Comparison of ENCODE assay signal across 8 cellular contexts in genomic region chr4:118351851-118352827, GRCh38. TPM values are rescaled to one million over a fixed set of nuclear protein-coding genes. Genes with fewer than 3 reads are reported as not detected.
DNase-seq lines count a peak whose midpoint lies in the region; ATAC-seq, FAIRE-seq and TF ChIP-seq lines count a peak whose summit lies in the region.

No MANE protein-coding gene starts in this region.

- H4K20me1 ChIP-seq in keratinocyte (ENCODE audit: control insufficient read depth, extremely low read depth, insufficient read depth, low read length), result no peaks in the 10 kb centered on the region

- intact Hi-C loops in MCF 10A (cut with micrococcal nuclease), result loop anchor here (1.0 kb wide), 1 partner anchor 66 kb away; no protein-coding TSS in a partner anchor

- peak; percentile 21 for DNase-seq in activated naive CD4-positive, alpha-beta T cell treated with anti-CD3 and anti-CD28 coated beads, Interleukin-2, amount 10 ng/mL, durations not matched to agents 7 days and 5 days
- DNase-seq in activated naive CD4-positive, alpha-beta T cell treated with anti-CD3 and anti-CD28 coated beads, Interleukin-2, amount 50 U/mL, for 16 hours, result no peak
- DNase-seq in NCI-H69 (lab: John Stamatoyannopoulos, UW), result peak; percentile 86
- DNase-seq in MCF 10A (ENCODE audit: unreplicated experiment), result peak; percentile 46
- DNase-seq in keratinocyte (ENCODE audit: low read depth, low spot score), result no peak
- peak; percentile 13 to 14 for DNase-seq in stimulated activated naive CD8-positive, alpha-beta T cell treated with anti-CD3 and anti-CD28 coated beads, Interleukin-15, amount 100 ng/mL, for 72 hours
- DNase-seq in medulla oblongata (ENCODE audit: extremely low spot score), result no peak

- H3K79me2 ChIP-seq in keratinocyte (ENCODE audit: control insufficient read depth, insufficient read depth, low read length), result peaks cover 3% of the 10 kb centered on the region

- peak; percentile 17 for ATAC-seq in HG02852 (IDR thresholded peaks at IDR 0.05; ENCODE audit: unreplicated experiment)
- peak; percentile 55 for ATAC-seq in stimulated activated naive CD8-positive, alpha-beta T cell treated with anti-CD3 and anti-CD28 coated beads, Interleukin-15, amount 100 ng/mL, for 72 hours

- H2AFZ ChIP-seq in keratinocyte (ENCODE audit: control insufficient read depth, low read length), result peak overlapping the region; percentile 75

- no peaks in the 10 kb centered on the region for H3K9me1 ChIP-seq in keratinocyte (ENCODE audit: control insufficient read depth, extremely low read depth, insufficient read depth, low read length)

- H3K4me2 ChIP-seq in keratinocyte (ENCODE audit: control insufficient read depth, extremely low read depth, insufficient read depth, low read depth, low read length), result peak overlapping the region; percentile 75

- POLR2A ChIA-PET in MCF 10A (lab: Yijun Ruan, JAX), result interaction anchor here (0.7 to 3.8 kb wide), 9 partner anchors 11 to 153 kb away, joined by 3 to 23 read pairs (median 7); no protein-coding TSS in a partner anchor

- H3K4me3 Mint-ChIP-seq in activated naive CD4-positive, alpha-beta T cell treated with anti-CD3 and anti-CD28 coated beads, Interleukin-2, amount 10 ng/mL, durations not matched to agents 7 days and 5 days, result peak overlapping the region; percentile 57
- peak overlapping the region; percentile 81 for H3K4me3 Mint-ChIP-seq in MCF 10A (ENCODE audit: unreplicated experiment)
- H3K4me3 Mint-ChIP-seq in stimulated activated naive CD8-positive, alpha-beta T cell treated with anti-CD3 and anti-CD28 coated beads, Interleukin-15, amount 100 ng/mL, for 72 hours, result peak overlapping the region; percentile 59 to 66

- H3K4me3 ChIP-seq in keratinocyte (ENCODE audit: control insufficient read depth in 2 of 3, extremely low read depth in 1 of 3, insufficient read depth in 2 of 3, low read depth in 1 of 3, low read length in 3 of 3), result peak overlapping the region; percentile 68 to 81 (median 76)

- dilution Hi-C loops in keratinocyte (cut with MboI; ENCODE audit: extremely low pct_ligation_motif_present, low sequenced_read_pairs), result no loop called here

- peak overlapping the region; percentile 75 for H3K9ac ChIP-seq in keratinocyte (ENCODE audit: control insufficient read depth, extremely low read depth, insufficient read depth, low read length)

- H3K36me3 Mint-ChIP-seq in activated naive CD4-positive, alpha-beta T cell treated with anti-CD3 and anti-CD28 coated beads, Interleukin-2, amount 10 ng/mL, durations not matched to agents 7 days and 5 days, result no peaks in the 10 kb centered on the region
- no peaks in the 10 kb centered on the region for H3K36me3 Mint-ChIP-seq in MCF 10A (ENCODE audit: insufficient read depth, unreplicated experiment)

- no peaks in the 10 kb centered on the region for H3K9me3 ChIP-seq in keratinocyte (ENCODE audit: control insufficient read depth, low read depth, low read length)

- CTCF ChIA-PET in activated naive CD4-positive, alpha-beta T cell treated with anti-CD3 and anti-CD28 coated beads, Interleukin-2, amount 10 ng/mL, durations not matched to agents 7 days and 5 days (lab: Charles Lee), result interaction anchor here (0.7 to 2.3 kb wide), 3 partner anchors 10 to 70 kb away, joined by 3 to 10 read pairs (median 6); no protein-coding TSS in a partner anchor
- CTCF ChIA-PET in MCF 10A (lab: Yijun Ruan, JAX), result interaction anchor here (0.7 to 4.7 kb wide), 25 partner anchors 8 to 343 kb away, joined by 3 to 31 read pairs (median 4); no protein-coding TSS in a partner anchor

- no peak overlapping the region for H3K27ac Mint-ChIP-seq in activated naive CD4-positive, alpha-beta T cell treated with anti-CD3 and anti-CD28 coated beads, Interleukin-2, amount 10 ng/mL, durations not matched to agents 7 days and 5 days
- no peak overlapping the region for H3K27ac Mint-ChIP-seq in MCF 10A (ENCODE audit: low read depth, unreplicated experiment)
- H3K27ac Mint-ChIP-seq in stimulated activated naive CD8-positive, alpha-beta T cell treated with anti-CD3 and anti-CD28 coated beads, Interleukin-15, amount 100 ng/mL, for 72 hours, result no peak overlapping the region

- TF ChIP-seq CTCF in MCF 10A (IDR thresholded peaks at IDR 0.05; ENCODE audit: unreplicated experiment) (no peak), keratinocyte (optimal IDR thresholded peaks at IDR 0.05 in 1 of 3, IDR thresholded peaks at IDR 0.05 in 1 of 3, conservative IDR thresholded peaks at IDR 0.05 in 1 of 3; ENCODE audit: extremely low read depth in 1 of 3, insufficient read depth in 2 of 3, low read length in 3 of 3) (no peak)

- BruUV-seq in MCF 10A (replicated peaks; lab: Mats Ljungman, UMichigan), result no TSS peak

- H3K4me1 Mint-ChIP-seq in activated naive CD4-positive, alpha-beta T cell treated with anti-CD3 and anti-CD28 coated beads, Interleukin-2, amount 10 ng/mL, durations not matched to agents 7 days and 5 days, result peaks cover 13% of the 10 kb centered on the region
- H3K4me1 Mint-ChIP-seq in MCF 10A (ENCODE audit: insufficient read depth, unreplicated experiment), result peaks cover 20% of the 10 kb centered on the region
- peaks cover 18% of the 10 kb centered on the region for H3K4me1 Mint-ChIP-seq in stimulated activated naive CD8-positive, alpha-beta T cell treated with anti-CD3 and anti-CD28 coated beads, Interleukin-15, amount 100 ng/mL, for 72 hours

- H3K9me3 Mint-ChIP-seq in activated naive CD4-positive, alpha-beta T cell treated with anti-CD3 and anti-CD28 coated beads, Interleukin-2, amount 10 ng/mL, durations not matched to agents 7 days and 5 days, result no peaks in the 10 kb centered on the region
- H3K9me3 Mint-ChIP-seq in MCF 10A (ENCODE audit: unreplicated experiment), result no peaks in the 10 kb centered on the region
- H3K9me3 Mint-ChIP-seq in stimulated activated naive CD8-positive, alpha-beta T cell treated with anti-CD3 and anti-CD28 coated beads, Interleukin-15, amount 100 ng/mL, for 72 hours, result no peaks in the 10 kb centered on the region

- H3K27ac ChIP-seq in keratinocyte (ENCODE audit: control insufficient read depth, insufficient read depth, low read length), result peak overlapping the region; percentile 18

- no peaks in the 10 kb centered on the region for H3K27me3 ChIP-seq in keratinocyte (ENCODE audit: control insufficient read depth, extremely low read depth, insufficient read depth, low read length)

- H3K4me1 ChIP-seq in keratinocyte (ENCODE audit: control insufficient read depth, extremely low read depth, insufficient read depth, low read length), result peaks cover 9% of the 10 kb centered on the region

- FAIRE-seq in keratinocyte (lab: Jason Lieb, UNC), result peak; percentile 5

- peaks cover 74% of the 10 kb centered on the region for H3K27me3 Mint-ChIP-seq in activated naive CD4-positive, alpha-beta T cell treated with anti-CD3 and anti-CD28 coated beads, Interleukin-2, amount 10 ng/mL, durations not matched to agents 7 days and 5 days
- no peaks in the 10 kb centered on the region for H3K27me3 Mint-ChIP-seq in MCF 10A (ENCODE audit: insufficient read depth, unreplicated experiment)
- peaks cover 89% of the 10 kb centered on the region for H3K27me3 Mint-ChIP-seq in stimulated activated naive CD8-positive, alpha-beta T cell treated with anti-CD3 and anti-CD28 coated beads, Interleukin-15, amount 100 ng/mL, for 72 hours

- no peaks in the 10 kb centered on the region for H3K36me3 ChIP-seq in keratinocyte (ENCODE audit: control insufficient read depth in 2 of 2, extremely low read depth in 1 of 2, insufficient read depth in 2 of 2, low read length in 2 of 2)

RNA-seq across cellular contexts. Expression of gene PRSS12, which starts 0.7 kb away (rescaled TPM):
- total RNA-seq in MCF 10A (2022), result 8.9 and 10.7 TPM in 2 replicates
- polyA plus RNA-seq in keratinocyte, result 12.5 to 21.6 TPM (median 16.6 TPM) in 3 replicates
- polyA plus RNA-seq in keratinocyte (2011; ENCODE audit: low read depth), result 14.4 TPM
- 9.7 and 10.5 TPM in 2 replicates for polyA plus RNA-seq in keratinocyte (2011; cell fraction: cytosol; rRNA removed)
- polyA plus RNA-seq in keratinocyte (2011; cell fraction: nucleus; rRNA removed), result 26.5 and 34.1 TPM in 2 replicates
- polyA plus RNA-seq in keratinocyte (2012; ENCODE audit: low replicate concordance), result 11.2 and 22.7 TPM in 2 replicates
- 7.4 to 16.7 TPM (median 8.7 TPM) in 3 replicates for polyA minus RNA-seq in keratinocyte
- polyA minus RNA-seq in keratinocyte (2011; cell fraction: cytosol; rRNA and poly(A)+ RNA removed), result 11.1 TPM
- polyA minus RNA-seq in keratinocyte (2011; cell fraction: nucleus; rRNA and poly(A)+ RNA removed), result 21.8 and 32.7 TPM in 2 replicates

Comparison
In these comparisons a context has a peak if more than half of its experiments do, and no peak if none do; other contexts are left out.
1. DNase-seq: peak in activated naive CD4-positive, alpha-beta T cell treated with anti-CD3 and anti-CD28 coated beads, Interleukin-2, amount 10 ng/mL, durations not matched to agents 7 days and 5 days (single experiment), NCI-H69 (single experiment), MCF 10A (single experiment) and stimulated activated naive CD8-positive, alpha-beta T cell treated with anti-CD3 and anti-CD28 coated beads, Interleukin-15, amount 100 ng/mL, for 72 hours (2 of 2); none in activated naive CD4-positive, alpha-beta T cell treated with anti-CD3 and anti-CD28 coated beads, Interleukin-2, amount 50 U/mL, for 16 hours (single experiment), keratinocyte (single experiment) and medulla oblongata (single experiment).
2. Peak in every context shown above with its lines, with median percentiles within 50 percentile points of each other: H3K4me3 Mint-ChIP-seq.